In the genomic region with DNA sequence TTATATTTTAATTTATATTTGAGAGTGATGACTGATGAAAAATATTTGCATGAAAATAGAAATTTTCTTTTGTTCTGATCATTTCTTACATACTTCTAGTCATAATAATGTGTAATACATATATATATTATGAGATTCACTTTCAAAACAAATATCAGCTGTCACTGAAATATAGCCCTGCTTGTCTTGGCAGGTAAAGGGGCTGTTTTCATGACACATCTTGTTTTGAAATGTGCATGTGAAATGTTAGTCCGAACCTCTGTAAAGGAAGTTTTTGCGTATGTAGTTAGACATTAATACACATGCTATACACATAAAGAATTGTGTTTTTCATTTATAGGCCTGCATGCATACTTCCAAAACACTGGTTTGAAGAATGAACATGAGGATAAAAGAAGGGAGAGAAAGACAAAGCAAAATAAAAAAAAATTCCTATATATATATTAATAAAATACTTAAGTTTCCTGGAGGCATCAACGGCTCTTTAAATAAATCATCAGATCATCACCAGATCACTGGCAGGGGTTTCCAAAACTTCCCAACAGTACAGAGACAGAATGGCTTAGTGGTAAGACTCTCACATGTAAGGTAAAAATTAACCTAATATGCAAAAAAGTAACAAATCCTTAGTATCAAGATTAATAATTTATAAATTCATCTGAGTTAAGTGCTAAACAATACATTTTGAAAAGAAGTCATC, we compare ENCODE assay signal across 12 cellular contexts.
DNase-seq lines count a peak whose midpoint lies in the region; ATAC-seq lines count a peak whose summit lies in the region.
"Had no signal": no experiment of that assay in that cellular context is flagged by ENCODE, and none has a peak within 500 bp of the region (broad histone marks: within the 10 kb centered on the region; RNA-seq: fewer than 3 reads in every experiment).

No MANE protein-coding gene starts in this region.

- no peak for DNase-seq in activated naive CD4-positive, alpha-beta T cell treated with anti-CD3 and anti-CD28 coated beads, Interleukin-2, amount 50 U/mL, for 72 hours (ENCODE audit: low spot score in 2 of 2)
- DNase-seq in foreskin melanocyte: no peak
- DNase-seq in stimulated activated CD4-positive, alpha-beta T cell treated with anti-CD3 and anti-CD28 coated beads, Interleukin-1b, Interleukin-23, amount 100 ng/mL, for 48 hours: no peak
- DNase-seq in activated CD4-positive, CD25-positive, alpha-beta regulatory T cell treated with anti-CD3 and anti-CD28 coated beads, Interleukin-2, amount 50 U/mL, for 72 hours: no peak
- DNase-seq in HAP-1 (ENCODE audit: low spot score in 2 of 2): no peak
- DNase-seq: NCI-H2171 treated with DMSO at 0.1 percent for 48 hours; stimulated activated CD4-positive, alpha-beta T cell treated with anti-CD3 and anti-CD28 coated beads, Interleukin-4, amount 100 ng/mL, for 4 hours; T1000 had no signal

- H3K4me3 ChIP-seq in HAP-1: no peak overlapping the region
- H3K4me3 ChIP-seq: ascending aorta had no signal

- H3K4me1 ChIP-seq in HAP-1: no peaks in the 10 kb centered on the region
- H3K4me1 ChIP-seq: ascending aorta had no signal

- ATAC-seq in GM18502 (IDR thresholded peaks at IDR 0.05; ENCODE audit: poor library complexity, unreplicated experiment) (peak; percentile 33), GM19467 (IDR thresholded peaks at IDR 0.05; ENCODE audit: unreplicated experiment) (peak; percentile 37), HG03095 (IDR thresholded peaks at IDR 0.05; ENCODE audit: unreplicated experiment) (peak; percentile 21)
- ATAC-seq in activated naive CD4-positive, alpha-beta T cell treated with anti-CD3 and anti-CD28 coated beads, Interleukin-2, amount 50 U/mL, for 72 hours: no peak

- no peaks in the 10 kb centered on the region for H3K9me3 Mint-ChIP-seq in activated naive CD4-positive, alpha-beta T cell treated with anti-CD3 and anti-CD28 coated beads, Interleukin-2, amount 50 U/mL, for 72 hours

- H3K27ac Mint-ChIP-seq in activated naive CD4-positive, alpha-beta T cell treated with anti-CD3 and anti-CD28 coated beads, Interleukin-2, amount 50 U/mL, for 72 hours: peak overlapping the region; percentile 90 to 91

- H3K9me3 ChIP-seq in HAP-1: no peaks in the 10 kb centered on the region
- H3K9me3 ChIP-seq: ascending aorta had no signal

- H3K36me3 Mint-ChIP-seq in activated naive CD4-positive, alpha-beta T cell treated with anti-CD3 and anti-CD28 coated beads, Interleukin-2, amount 50 U/mL, for 72 hours: peaks cover 6 to 61% of the 10 kb centered on the region in 2 donors

- in situ Hi-C loops in HAP-1 (cut with MboI; ENCODE audit: low sequenced_read_pairs): no loop called here

- peaks cover 22% of the 10 kb centered on the region for H3K36me3 ChIP-seq in HAP-1 (replicated peaks)

- H3K27me3 ChIP-seq in HAP-1 (ENCODE audit: low read depth): no peaks in the 10 kb centered on the region
- H3K27me3 ChIP-seq: ascending aorta had no signal

Comparison
In these comparisons a context has a peak if more than half of its experiments do, and no peak if none do; other contexts are left out.
1. ATAC-seq: peak in GM18502 (single experiment), GM19467 (single experiment) and HG03095 (single experiment); none in activated naive CD4-positive, alpha-beta T cell treated with anti-CD3 and anti-CD28 coated beads, Interleukin-2, amount 50 U/mL, for 72 hours (0 of 2).